ENCODE assay signal across 29 cellular contexts in genomic region chr2:100403722-100404121, GRCh38.
"Had no signal": no experiment of that assay in that cellular context is flagged by ENCODE, and none has a peak within 500 bp of the region (broad histone marks: within the 10 kb centered on the region; RNA-seq: fewer than 3 reads in every experiment).

No MANE protein-coding gene starts in this region.

- H3K9me3 Mint-ChIP-seq: stimulated activated effector memory CD8-positive, alpha-beta T cell treated with anti-CD3 and anti-CD28 coated beads, Interleukin-12 subunit alpha, Interleukin-12 subunit beta, amount 100 ng/mL, for 72 hours; stimulated activated memory B cell treated with anti-CD40 and anti-IgM and Interleukin-4, amounts not matched to agents 10 μg/mL and 1 μg/mL and 100 μg/mL, for 72 hours; stimulated activated naive B cell treated with anti-CD40 and anti-IgM and Interleukin-4, amounts not matched to agents 10 μg/mL and 1 μg/mL and 100 μg/mL, for 72 hours; stimulated activated naive CD8-positive, alpha-beta T cell treated with anti-CD3 and anti-CD28 coated beads, Interleukin-15, amount 100 ng/mL, for 72 hours; stimulated activated naive CD8-positive, alpha-beta T cell treated with anti-CD3 and anti-CD28 coated beads, Interleukin-15, Interleukin-2, amounts not matched to agents 100 ng/mL and 50 ng/mL, for 24 hours; type B pancreatic cell had no signal

- H3K9me3 ChIP-seq: stomach, suprapubic skin, testis, thoracic aorta, thyroid gland, tibial artery, tibial nerve, transverse colon, upper lobe of left lung, upper lobe of right lung, uterus, vagina had no signal

- H3K4me1 ChIP-seq: stomach, testis, thyroid gland, tibial artery, tibial nerve, transverse colon, upper lobe of left lung, upper lobe of right lung, uterus, vagina had no signal

- H3K4me1 Mint-ChIP-seq: stimulated activated effector memory CD8-positive, alpha-beta T cell treated with anti-CD3 and anti-CD28 coated beads, Interleukin-12 subunit alpha, Interleukin-12 subunit beta, amount 100 ng/mL, for 72 hours; stimulated activated memory B cell treated with anti-CD40 and anti-IgM and Interleukin-4, amounts not matched to agents 10 μg/mL and 1 μg/mL and 100 μg/mL, for 72 hours; stimulated activated naive B cell treated with anti-CD40 and anti-IgM and Interleukin-4, amounts not matched to agents 10 μg/mL and 1 μg/mL and 100 μg/mL, for 72 hours; stimulated activated naive CD8-positive, alpha-beta T cell treated with anti-CD3 and anti-CD28 coated beads, Interleukin-15, amount 100 ng/mL, for 72 hours had no signal

- ATAC-seq: stimulated activated memory B cell treated with anti-CD40 and anti-IgM and Interleukin-4, amounts not matched to agents 10 μg/mL and 1 μg/mL and 100 μg/mL, for 72 hours; stimulated activated naive B cell treated with anti-CD40 and anti-IgM and Interleukin-4, amounts not matched to agents 10 μg/mL and 1 μg/mL and 100 μg/mL, for 72 hours; stimulated activated naive CD8-positive, alpha-beta T cell treated with anti-CD3 and anti-CD28 coated beads, Interleukin-15, amount 100 ng/mL, for 72 hours; stimulated activated naive CD8-positive, alpha-beta T cell treated with anti-CD3 and anti-CD28 coated beads, Interleukin-15, Interleukin-2, amounts not matched to agents 100 U/mL and 50 U/mL, for 24 hours; upper lobe of right lung had no signal

- H3K27me3 ChIP-seq: stomach, suprapubic skin, testis, thyroid gland, tibial artery, tibial nerve, transverse colon, upper lobe of left lung, upper lobe of right lung, uterus, vagina had no signal

- H3K4me3 Mint-ChIP-seq: stimulated activated effector memory CD8-positive, alpha-beta T cell treated with anti-CD3 and anti-CD28 coated beads, Interleukin-12 subunit alpha, Interleukin-12 subunit beta, amount 100 ng/mL, for 72 hours; stimulated activated memory B cell treated with anti-CD40 and anti-IgM and Interleukin-4, amounts not matched to agents 10 μg/mL and 1 μg/mL and 100 μg/mL, for 72 hours; stimulated activated naive B cell treated with anti-CD40 and anti-IgM and Interleukin-4, amounts not matched to agents 10 μg/mL and 1 μg/mL and 100 μg/mL, for 72 hours; stimulated activated naive CD8-positive, alpha-beta T cell treated with anti-CD3 and anti-CD28 coated beads, Interleukin-15, amount 100 ng/mL, for 72 hours; stimulated activated naive CD8-positive, alpha-beta T cell treated with anti-CD3 and anti-CD28 coated beads, Interleukin-15, Interleukin-2, amounts not matched to agents 100 ng/mL and 50 ng/mL, for 24 hours; type B pancreatic cell had no signal

- H3K27ac ChIP-seq: stomach, suprapubic skin, testis, thoracic aorta, thyroid gland, tibial artery, tibial nerve, transverse colon, upper lobe of left lung, upper lobe of right lung, uterus, vagina had no signal

- H3K27me3 Mint-ChIP-seq: stimulated activated memory B cell treated with anti-CD40 and anti-IgM and Interleukin-4, amounts not matched to agents 10 μg/mL and 1 μg/mL and 100 μg/mL, for 72 hours; stimulated activated naive B cell treated with anti-CD40 and anti-IgM and Interleukin-4, amounts not matched to agents 10 μg/mL and 1 μg/mL and 100 μg/mL, for 72 hours; stimulated activated naive CD8-positive, alpha-beta T cell treated with anti-CD3 and anti-CD28 coated beads, Interleukin-15, amount 100 ng/mL, for 72 hours; stimulated activated naive CD8-positive, alpha-beta T cell treated with anti-CD3 and anti-CD28 coated beads, Interleukin-15, Interleukin-2, amounts not matched to agents 100 ng/mL and 50 ng/mL, for 24 hours; type B pancreatic cell had no signal

- FAIRE-seq: urothelium cell line had no signal

- H3K27ac Mint-ChIP-seq: stimulated activated effector memory CD8-positive, alpha-beta T cell treated with anti-CD3 and anti-CD28 coated beads, Interleukin-12 subunit alpha, Interleukin-12 subunit beta, amount 100 ng/mL, for 72 hours; stimulated activated memory B cell treated with anti-CD40 and anti-IgM and Interleukin-4, amounts not matched to agents 10 μg/mL and 1 μg/mL and 100 μg/mL, for 72 hours; stimulated activated naive B cell treated with anti-CD40 and anti-IgM and Interleukin-4, amounts not matched to agents 10 μg/mL and 1 μg/mL and 100 μg/mL, for 72 hours; stimulated activated naive CD8-positive, alpha-beta T cell treated with anti-CD3 and anti-CD28 coated beads, Interleukin-15, Interleukin-2, amounts not matched to agents 100 ng/mL and 50 ng/mL, for 24 hours; type B pancreatic cell had no signal

- H3K36me3 ChIP-seq: transverse colon, uterus had no signal

- H3K4me3 ChIP-seq: stomach, suprapubic skin, testis, thoracic aorta, thyroid gland, tibial artery, tibial nerve, transverse colon, upper lobe of left lung, upper lobe of right lung, uterus, vagina had no signal

- DNase-seq: stimulated activated CD4-positive, alpha-beta T cell treated with anti-CD3 and anti-CD28 coated beads, Interleukin-2, amount 100 ng/mL, for 48 hours; stimulated activated CD4-positive, alpha-beta T cell treated with anti-CD3 and anti-CD28 coated beads, Interleukin-4, amount 100 ng/mL, for 1 hour; stimulated activated CD4-positive, alpha-beta T cell treated with anti-CD3 and anti-CD28 coated beads, Interleukin-4, amount 100 ng/mL, for 24 hours; stimulated activated CD4-positive, alpha-beta T cell treated with anti-CD3 and anti-CD28 coated beads, Interleukin-4, amount 100 ng/mL, for 4 hours; stimulated activated CD8-positive, alpha-beta memory T cell treated with anti-CD3 and anti-CD28 coated beads, Interleukin-4, amount 100 ng/mL, for 48 hours; stimulated activated naive B cell treated with anti-CD40 and anti-IgM and Interleukin-4, amounts not matched to agents 10 μg/mL and 1 μg/mL and 100 μg/mL, for 72 hours; stimulated activated naive CD4-positive, alpha-beta T cell; stimulated activated naive CD4-positive, alpha-beta T cell treated with Interleukin-2 at 50 U/mL for 16 hours; stimulated activated naive CD8-positive, alpha-beta T cell treated with anti-CD3 and anti-CD28 coated beads, Interleukin-15, amount 100 ng/mL, for 72 hours; stimulated activated naive CD8-positive, alpha-beta T cell treated with anti-CD3 and anti-CD28 coated beads, Interleukin-15, Interleukin-2, amounts not matched to agents 100 U/mL and 50 U/mL, for 24 hours; stomach; substantia nigra; testis; thyroid gland; transverse colon; trophoblast cell; upper lobe of left lung; upper lobe of right lung; uterus had no signal
